Comparison of ENCODE assay signal across 1 cellular context in genomic region chr1:29181413-29182225, GRCh38.
TF ChIP-seq lines count a peak whose summit lies in the region.

Gene SRSF4, minus strand, starts transcription at chr1:29181900. Its CDS starts 148 bp downstream, at chr1:29181752.

TF ChIP-seq in GM12878, 131 proteins besides CTCF, POLR2A, EP300 and RAD21 (continued from another document and continues in another):
- peak; percentile 98 for TF ChIP-seq PKNOX1 (IDR thresholded peaks at IDR 0.05)
- peak; percentile 68 for TF ChIP-seq MXI1 (IDR thresholded peaks at IDR 0.05; ENCODE audit: low read depth, low read length)
- TF ChIP-seq DPF2 (IDR thresholded peaks at IDR 0.05): peak; percentile 82
- TF ChIP-seq CREM (IDR thresholded peaks at IDR 0.05; ENCODE audit: low read depth): peak; percentile 74
- TF ChIP-seq SMAD1 (IDR thresholded peaks at IDR 0.05; ENCODE audit: low read depth, partially characterized antibody): no peak
- TF ChIP-seq SIN3A (IDR thresholded peaks at IDR 0.05; ENCODE audit: low read depth, low read length): peak; percentile 72; the same call in 1 of the 2 replicates
- peak; percentile 42; the same call in 1 of the 2 replicates for TF ChIP-seq SREBF1 (IDR thresholded peaks at IDR 0.05; ENCODE audit: low read length)
- no peak for TF ChIP-seq RCOR1 (conservative IDR thresholded peaks at IDR 0.05; ENCODE audit: low read depth, low read length)
- peak in 1 of 2 experiments; percentile 49; a peak in 1 of 4 replicates for TF ChIP-seq IKZF2 (IDR thresholded peaks at IDR 0.05)
- peak; percentile 57 for TF ChIP-seq RUNX3 (IDR thresholded peaks at IDR 0.05; ENCODE audit: low read length)
- no peak for TF ChIP-seq E2F8 (IDR thresholded peaks at IDR 0.05; ENCODE audit: low read depth, partially characterized antibody)
- TF ChIP-seq HSF1 (IDR thresholded peaks at IDR 0.05; ENCODE audit: low read depth, low read length): 0 out of 2 replicates have a peak, but pooled peaks have one; percentile 7
- no peak for TF ChIP-seq SKIL (IDR thresholded peaks at IDR 0.05; ENCODE audit: low read depth, poor library complexity, severe bottlenecking)
- 0 out of 2 replicates have a peak, but pooled peaks have one; percentile 51 for TF ChIP-seq NBN (IDR thresholded peaks at IDR 0.05)
- 0 out of 2 replicates have a peak, but pooled peaks have one; percentile 26 for TF ChIP-seq MEF2A (IDR thresholded peaks at IDR 0.05; ENCODE audit: insufficient read depth, low read depth, low read length)
- TF ChIP-seq BCL3 (IDR thresholded peaks at IDR 0.05; ENCODE audit: borderline replicate concordance, insufficient read depth, low read depth, low read length, poor library complexity, severe bottlenecking): no peak
- TF ChIP-seq EGR1 (IDR thresholded peaks at IDR 0.05; ENCODE audit: borderline replicate concordance in 1 of 2, low read depth in 2 of 2, low read length in 2 of 2): peak; percentile 47 to 55; a peak in 2 of 3 replicates
- 0 out of 2 replicates have a peak, but pooled peaks have one; percentile 34 for TF ChIP-seq ZNF24 (IDR thresholded peaks at IDR 0.05)
- TF ChIP-seq LARP7 (IDR thresholded peaks at IDR 0.05): peak; percentile 89
- TF ChIP-seq, protein P1, sequence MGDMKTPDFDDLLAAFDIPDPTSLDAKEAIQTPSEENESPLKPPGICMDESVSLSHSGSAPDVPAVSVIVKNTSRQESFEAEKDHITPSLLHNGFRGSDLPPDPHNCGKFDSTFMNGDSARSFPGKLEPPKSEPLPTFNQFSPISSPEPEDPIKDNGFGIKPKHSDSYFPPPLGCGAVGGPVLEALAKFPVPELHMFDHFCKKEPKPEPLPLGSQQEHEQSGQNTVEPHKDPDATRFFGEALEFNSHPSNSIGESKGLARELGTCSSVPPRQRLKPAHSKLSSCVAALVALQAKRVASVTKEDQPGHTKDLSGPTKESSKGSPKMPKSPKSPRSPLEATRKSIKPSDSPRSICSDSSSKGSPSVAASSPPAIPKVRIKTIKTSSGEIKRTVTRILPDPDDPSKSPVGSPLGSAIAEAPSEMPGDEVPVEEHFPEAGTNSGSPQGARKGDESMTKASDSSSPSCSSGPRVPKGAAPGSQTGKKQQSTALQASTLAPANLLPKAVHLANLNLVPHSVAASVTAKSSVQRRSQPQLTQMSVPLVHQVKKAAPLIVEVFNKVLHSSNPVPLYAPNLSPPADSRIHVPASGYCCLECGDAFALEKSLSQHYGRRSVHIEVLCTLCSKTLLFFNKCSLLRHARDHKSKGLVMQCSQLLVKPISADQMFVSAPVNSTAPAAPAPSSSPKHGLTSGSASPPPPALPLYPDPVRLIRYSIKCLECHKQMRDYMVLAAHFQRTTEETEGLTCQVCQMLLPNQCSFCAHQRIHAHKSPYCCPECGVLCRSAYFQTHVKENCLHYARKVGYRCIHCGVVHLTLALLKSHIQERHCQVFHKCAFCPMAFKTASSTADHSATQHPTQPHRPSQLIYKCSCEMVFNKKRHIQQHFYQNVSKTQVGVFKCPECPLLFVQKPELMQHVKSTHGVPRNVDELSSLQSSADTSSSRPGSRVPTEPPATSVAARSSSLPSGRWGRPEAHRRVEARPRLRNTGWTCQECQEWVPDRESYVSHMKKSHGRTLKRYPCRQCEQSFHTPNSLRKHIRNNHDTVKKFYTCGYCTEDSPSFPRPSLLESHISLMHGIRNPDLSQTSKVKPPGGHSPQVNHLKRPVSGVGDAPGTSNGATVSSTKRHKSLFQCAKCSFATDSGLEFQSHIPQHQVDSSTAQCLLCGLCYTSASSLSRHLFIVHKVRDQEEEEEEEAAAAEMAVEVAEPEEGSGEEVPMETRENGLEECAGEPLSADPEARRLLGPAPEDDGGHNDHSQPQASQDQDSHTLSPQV (IDR thresholded peaks at IDR 0.05): peak; percentile 79
- TF ChIP-seq PAX5 (IDR thresholded peaks at IDR 0.05; ENCODE audit: borderline replicate concordance, low read depth, low read length): peak; percentile 68
- peak; percentile 82 for TF ChIP-seq MAX (IDR thresholded peaks at IDR 0.05; ENCODE audit: low read depth, low read length)
- TF ChIP-seq YBX1 (IDR thresholded peaks at IDR 0.05): no peak
- TF ChIP-seq ZSCAN29 (IDR thresholded peaks at IDR 0.05): 0 out of 2 replicates have a peak, but pooled peaks have one; percentile 43
- TF ChIP-seq E2F4 (IDR thresholded peaks at IDR 0.05; ENCODE audit: low read depth, low read length): peak; percentile 73
- no peak for TF ChIP-seq CHD1 (IDR thresholded peaks at IDR 0.05; ENCODE audit: low read depth, low read length)
- TF ChIP-seq EED (IDR thresholded peaks at IDR 0.05; ENCODE audit: low read depth): no peak
- TF ChIP-seq MYB (IDR thresholded peaks at IDR 0.05; ENCODE audit: borderline replicate concordance, low read depth, low read length): no peak
- TF ChIP-seq, protein P2, sequence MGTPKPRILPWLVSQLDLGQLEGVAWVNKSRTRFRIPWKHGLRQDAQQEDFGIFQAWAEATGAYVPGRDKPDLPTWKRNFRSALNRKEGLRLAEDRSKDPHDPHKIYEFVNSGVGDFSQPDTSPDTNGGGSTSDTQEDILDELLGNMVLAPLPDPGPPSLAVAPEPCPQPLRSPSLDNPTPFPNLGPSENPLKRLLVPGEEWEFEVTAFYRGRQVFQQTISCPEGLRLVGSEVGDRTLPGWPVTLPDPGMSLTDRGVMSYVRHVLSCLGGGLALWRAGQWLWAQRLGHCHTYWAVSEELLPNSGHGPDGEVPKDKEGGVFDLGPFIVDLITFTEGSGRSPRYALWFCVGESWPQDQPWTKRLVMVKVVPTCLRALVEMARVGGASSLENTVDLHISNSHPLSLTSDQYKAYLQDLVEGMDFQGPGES (IDR thresholded peaks at IDR 0.05): no peak
- TF ChIP-seq NR2C1 (IDR thresholded peaks at IDR 0.05): peak; percentile 94
- TF ChIP-seq SMAD5 (IDR thresholded peaks at IDR 0.05; ENCODE audit: low read depth): peak; percentile 90; the same call in 1 of the 2 replicates
- peak; percentile 86 for TF ChIP-seq PML (IDR thresholded peaks at IDR 0.05; ENCODE audit: low read length)
- TF ChIP-seq ZNF622 (IDR thresholded peaks at IDR 0.05): no peak
- TF ChIP-seq JUND (IDR thresholded peaks at IDR 0.05; ENCODE audit: low read depth, low read length): peak; percentile 28; the same call in 1 of the 2 replicates
- TF ChIP-seq CEBPB (IDR thresholded peaks at IDR 0.05; ENCODE audit: borderline replicate concordance in 1 of 2, low read depth in 2 of 2, low read length in 2 of 2): no peak
- TF ChIP-seq SIX5 (IDR thresholded peaks at IDR 0.05; ENCODE audit: low read depth, low read length, severe bottlenecking): peak; percentile 6
- TF ChIP-seq, protein P3, sequence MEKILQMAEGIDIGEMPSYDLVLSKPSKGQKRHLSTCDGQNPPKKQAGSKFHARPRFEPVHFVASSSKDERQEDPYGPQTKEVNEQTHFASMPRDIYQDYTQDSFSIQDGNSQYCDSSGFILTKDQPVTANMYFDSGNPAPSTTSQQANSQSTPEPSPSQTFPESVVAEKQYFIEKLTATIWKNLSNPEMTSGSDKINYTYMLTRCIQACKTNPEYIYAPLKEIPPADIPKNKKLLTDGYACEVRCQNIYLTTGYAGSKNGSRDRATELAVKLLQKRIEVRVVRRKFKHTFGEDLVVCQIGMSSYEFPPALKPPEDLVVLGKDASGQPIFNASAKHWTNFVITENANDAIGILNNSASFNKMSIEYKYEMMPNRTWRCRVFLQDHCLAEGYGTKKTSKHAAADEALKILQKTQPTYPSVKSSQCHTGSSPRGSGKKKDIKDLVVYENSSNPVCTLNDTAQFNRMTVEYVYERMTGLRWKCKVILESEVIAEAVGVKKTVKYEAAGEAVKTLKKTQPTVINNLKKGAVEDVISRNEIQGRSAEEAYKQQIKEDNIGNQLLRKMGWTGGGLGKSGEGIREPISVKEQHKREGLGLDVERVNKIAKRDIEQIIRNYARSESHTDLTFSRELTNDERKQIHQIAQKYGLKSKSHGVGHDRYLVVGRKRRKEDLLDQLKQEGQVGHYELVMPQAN (conservative IDR thresholded peaks at IDR 0.05): peak; percentile 53
- TF ChIP-seq CHD2 (IDR thresholded peaks at IDR 0.05; ENCODE audit: borderline replicate concordance, low read depth, low read length): peak; percentile 96
- peak; percentile 57; the same call in 1 of the 2 replicates for TF ChIP-seq BRCA1 (IDR thresholded peaks at IDR 0.05; ENCODE audit: low read depth, low read length)
- peak; percentile 92 for TF ChIP-seq PBX3 (IDR thresholded peaks at IDR 0.05; ENCODE audit: insufficient replicate concordance, low read depth, low read length)
- TF ChIP-seq NRF1 (conservative IDR thresholded peaks at IDR 0.05; ENCODE audit: low read depth, low read length): peak; percentile 85
- no peak for TF ChIP-seq MEF2B (IDR thresholded peaks at IDR 0.05; ENCODE audit: partially characterized antibody, poor library complexity, severe bottlenecking)
- no peak for TF ChIP-seq ZZZ3 (IDR thresholded peaks at IDR 0.05; ENCODE audit: control insufficient read depth, insufficient read length, low read depth)
